Comparison of ENCODE assay signal across 1 cellular context in the genomic region with DNA sequence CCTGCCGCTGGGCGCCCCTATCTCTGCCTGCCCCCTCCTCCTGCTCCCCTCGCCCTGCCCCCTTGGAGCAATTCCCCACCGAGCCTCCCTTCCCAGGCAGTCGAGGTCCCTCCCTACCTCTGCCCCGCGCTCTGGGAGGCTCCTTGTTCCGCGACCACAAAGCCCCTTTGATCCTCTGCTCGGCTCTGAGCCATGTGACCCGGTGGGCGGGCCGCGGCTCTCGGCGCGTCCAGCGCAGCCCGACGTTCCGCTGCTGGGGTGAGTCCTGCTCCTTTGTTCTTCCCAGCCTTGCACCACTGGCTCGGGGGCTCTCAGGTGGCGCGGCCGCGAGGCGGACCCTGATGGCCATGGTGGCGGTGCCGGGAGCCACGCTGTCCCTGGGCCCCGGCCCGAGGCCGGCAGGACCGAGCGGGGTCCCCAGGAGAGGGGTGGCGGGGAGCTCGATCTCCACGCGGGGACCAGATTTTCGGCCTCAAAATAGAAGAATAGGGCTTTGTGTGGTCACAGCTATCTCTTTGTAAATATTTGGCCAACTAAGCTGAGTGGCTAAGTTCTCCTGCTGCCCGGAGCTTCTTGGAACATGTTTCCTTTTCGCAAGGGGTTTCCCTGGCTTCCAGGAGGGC.
TF ChIP-seq lines count a peak whose summit lies in the region.

No MANE protein-coding gene starts in this region.

TF ChIP-seq in HepG2, 621 proteins besides CTCF, POLR2A, EP300 and RAD21 (continued from another document and continues in another):
- TF ChIP-seq, protein P1, sequence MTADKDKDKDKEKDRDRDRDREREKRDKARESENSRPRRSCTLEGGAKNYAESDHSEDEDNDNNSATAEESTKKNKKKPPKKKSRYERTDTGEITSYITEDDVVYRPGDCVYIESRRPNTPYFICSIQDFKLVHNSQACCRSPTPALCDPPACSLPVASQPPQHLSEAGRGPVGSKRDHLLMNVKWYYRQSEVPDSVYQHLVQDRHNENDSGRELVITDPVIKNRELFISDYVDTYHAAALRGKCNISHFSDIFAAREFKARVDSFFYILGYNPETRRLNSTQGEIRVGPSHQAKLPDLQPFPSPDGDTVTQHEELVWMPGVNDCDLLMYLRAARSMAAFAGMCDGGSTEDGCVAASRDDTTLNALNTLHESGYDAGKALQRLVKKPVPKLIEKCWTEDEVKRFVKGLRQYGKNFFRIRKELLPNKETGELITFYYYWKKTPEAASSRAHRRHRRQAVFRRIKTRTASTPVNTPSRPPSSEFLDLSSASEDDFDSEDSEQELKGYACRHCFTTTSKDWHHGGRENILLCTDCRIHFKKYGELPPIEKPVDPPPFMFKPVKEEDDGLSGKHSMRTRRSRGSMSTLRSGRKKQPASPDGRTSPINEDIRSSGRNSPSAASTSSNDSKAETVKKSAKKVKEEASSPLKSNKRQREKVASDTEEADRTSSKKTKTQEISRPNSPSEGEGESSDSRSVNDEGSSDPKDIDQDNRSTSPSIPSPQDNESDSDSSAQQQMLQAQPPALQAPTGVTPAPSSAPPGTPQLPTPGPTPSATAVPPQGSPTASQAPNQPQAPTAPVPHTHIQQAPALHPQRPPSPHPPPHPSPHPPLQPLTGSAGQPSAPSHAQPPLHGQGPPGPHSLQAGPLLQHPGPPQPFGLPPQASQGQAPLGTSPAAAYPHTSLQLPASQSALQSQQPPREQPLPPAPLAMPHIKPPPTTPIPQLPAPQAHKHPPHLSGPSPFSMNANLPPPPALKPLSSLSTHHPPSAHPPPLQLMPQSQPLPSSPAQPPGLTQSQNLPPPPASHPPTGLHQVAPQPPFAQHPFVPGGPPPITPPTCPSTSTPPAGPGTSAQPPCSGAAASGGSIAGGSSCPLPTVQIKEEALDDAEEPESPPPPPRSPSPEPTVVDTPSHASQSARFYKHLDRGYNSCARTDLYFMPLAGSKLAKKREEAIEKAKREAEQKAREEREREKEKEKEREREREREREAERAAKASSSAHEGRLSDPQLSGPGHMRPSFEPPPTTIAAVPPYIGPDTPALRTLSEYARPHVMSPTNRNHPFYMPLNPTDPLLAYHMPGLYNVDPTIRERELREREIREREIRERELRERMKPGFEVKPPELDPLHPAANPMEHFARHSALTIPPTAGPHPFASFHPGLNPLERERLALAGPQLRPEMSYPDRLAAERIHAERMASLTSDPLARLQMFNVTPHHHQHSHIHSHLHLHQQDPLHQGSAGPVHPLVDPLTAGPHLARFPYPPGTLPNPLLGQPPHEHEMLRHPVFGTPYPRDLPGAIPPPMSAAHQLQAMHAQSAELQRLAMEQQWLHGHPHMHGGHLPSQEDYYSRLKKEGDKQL (CRISPR knock-in tag; IDR thresholded peaks at IDR 0.05; ENCODE audit: low read depth): no peak
- TF ChIP-seq, protein P2, sequence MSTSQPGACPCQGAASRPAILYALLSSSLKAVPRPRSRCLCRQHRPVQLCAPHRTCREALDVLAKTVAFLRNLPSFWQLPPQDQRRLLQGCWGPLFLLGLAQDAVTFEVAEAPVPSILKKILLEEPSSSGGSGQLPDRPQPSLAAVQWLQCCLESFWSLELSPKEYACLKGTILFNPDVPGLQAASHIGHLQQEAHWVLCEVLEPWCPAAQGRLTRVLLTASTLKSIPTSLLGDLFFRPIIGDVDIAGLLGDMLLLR (CRISPR knock-in tag; IDR thresholded peaks at IDR 0.05): peak; percentile 81; the same call in 1 of the 2 replicates
- TF ChIP-seq MZF1 (CRISPR knock-in tag; IDR thresholded peaks at IDR 0.05; ENCODE audit: borderline replicate concordance): peak; percentile 93; the same call in 1 of the 2 replicates
- peak; percentile 89 for TF ChIP-seq ZNF350 (CRISPR knock-in tag; IDR thresholded peaks at IDR 0.05; ENCODE audit: borderline replicate concordance, low read depth)
- peak; percentile 82 for TF ChIP-seq TARDBP (CRISPR knock-in tag; IDR thresholded peaks at IDR 0.05)
- peak; percentile 65; the same call in 1 of the 2 replicates for TF ChIP-seq THYN1 (CRISPR knock-in tag; IDR thresholded peaks at IDR 0.05; ENCODE audit: borderline replicate concordance, low read depth)
- no peak for TF ChIP-seq PAWR (CRISPR knock-in tag; IDR thresholded peaks at IDR 0.05; ENCODE audit: borderline replicate concordance)
- TF ChIP-seq, protein P3, sequence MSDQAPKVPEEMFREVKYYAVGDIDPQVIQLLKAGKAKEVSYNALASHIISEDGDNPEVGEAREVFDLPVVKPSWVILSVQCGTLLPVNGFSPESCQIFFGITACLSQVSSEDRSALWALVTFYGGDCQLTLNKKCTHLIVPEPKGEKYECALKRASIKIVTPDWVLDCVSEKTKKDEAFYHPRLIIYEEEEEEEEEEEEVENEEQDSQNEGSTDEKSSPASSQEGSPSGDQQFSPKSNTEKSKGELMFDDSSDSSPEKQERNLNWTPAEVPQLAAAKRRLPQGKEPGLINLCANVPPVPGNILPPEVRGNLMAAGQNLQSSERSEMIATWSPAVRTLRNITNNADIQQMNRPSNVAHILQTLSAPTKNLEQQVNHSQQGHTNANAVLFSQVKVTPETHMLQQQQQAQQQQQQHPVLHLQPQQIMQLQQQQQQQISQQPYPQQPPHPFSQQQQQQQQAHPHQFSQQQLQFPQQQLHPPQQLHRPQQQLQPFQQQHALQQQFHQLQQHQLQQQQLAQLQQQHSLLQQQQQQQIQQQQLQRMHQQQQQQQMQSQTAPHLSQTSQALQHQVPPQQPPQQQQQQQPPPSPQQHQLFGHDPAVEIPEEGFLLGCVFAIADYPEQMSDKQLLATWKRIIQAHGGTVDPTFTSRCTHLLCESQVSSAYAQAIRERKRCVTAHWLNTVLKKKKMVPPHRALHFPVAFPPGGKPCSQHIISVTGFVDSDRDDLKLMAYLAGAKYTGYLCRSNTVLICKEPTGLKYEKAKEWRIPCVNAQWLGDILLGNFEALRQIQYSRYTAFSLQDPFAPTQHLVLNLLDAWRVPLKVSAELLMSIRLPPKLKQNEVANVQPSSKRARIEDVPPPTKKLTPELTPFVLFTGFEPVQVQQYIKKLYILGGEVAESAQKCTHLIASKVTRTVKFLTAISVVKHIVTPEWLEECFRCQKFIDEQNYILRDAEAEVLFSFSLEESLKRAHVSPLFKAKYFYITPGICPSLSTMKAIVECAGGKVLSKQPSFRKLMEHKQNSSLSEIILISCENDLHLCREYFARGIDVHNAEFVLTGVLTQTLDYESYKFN (CRISPR knock-in tag; conservative IDR thresholded peaks at IDR 0.05): peak; percentile 88
- no peak for TF ChIP-seq EZH2 (conservative IDR thresholded peaks at IDR 0.05; ENCODE audit: low read depth, low read length)
- TF ChIP-seq ELF1 (CRISPR knock-in tag; IDR thresholded peaks at IDR 0.05): peak; percentile 68; the same call in 1 of the 2 replicates
- TF ChIP-seq DNMT1 (CRISPR knock-in tag; IDR thresholded peaks at IDR 0.05): no peak
- TF ChIP-seq PLRG1 (conservative IDR thresholded peaks at IDR 0.05): no peak
- TF ChIP-seq, protein P4, sequence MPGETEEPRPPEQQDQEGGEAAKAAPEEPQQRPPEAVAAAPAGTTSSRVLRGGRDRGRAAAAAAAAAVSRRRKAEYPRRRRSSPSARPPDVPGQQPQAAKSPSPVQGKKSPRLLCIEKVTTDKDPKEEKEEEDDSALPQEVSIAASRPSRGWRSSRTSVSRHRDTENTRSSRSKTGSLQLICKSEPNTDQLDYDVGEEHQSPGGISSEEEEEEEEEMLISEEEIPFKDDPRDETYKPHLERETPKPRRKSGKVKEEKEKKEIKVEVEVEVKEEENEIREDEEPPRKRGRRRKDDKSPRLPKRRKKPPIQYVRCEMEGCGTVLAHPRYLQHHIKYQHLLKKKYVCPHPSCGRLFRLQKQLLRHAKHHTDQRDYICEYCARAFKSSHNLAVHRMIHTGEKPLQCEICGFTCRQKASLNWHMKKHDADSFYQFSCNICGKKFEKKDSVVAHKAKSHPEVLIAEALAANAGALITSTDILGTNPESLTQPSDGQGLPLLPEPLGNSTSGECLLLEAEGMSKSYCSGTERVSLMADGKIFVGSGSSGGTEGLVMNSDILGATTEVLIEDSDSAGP (CRISPR knock-in tag; IDR thresholded peaks at IDR 0.05; ENCODE audit: borderline replicate concordance): peak; percentile 90
- TF ChIP-seq, protein P5, sequence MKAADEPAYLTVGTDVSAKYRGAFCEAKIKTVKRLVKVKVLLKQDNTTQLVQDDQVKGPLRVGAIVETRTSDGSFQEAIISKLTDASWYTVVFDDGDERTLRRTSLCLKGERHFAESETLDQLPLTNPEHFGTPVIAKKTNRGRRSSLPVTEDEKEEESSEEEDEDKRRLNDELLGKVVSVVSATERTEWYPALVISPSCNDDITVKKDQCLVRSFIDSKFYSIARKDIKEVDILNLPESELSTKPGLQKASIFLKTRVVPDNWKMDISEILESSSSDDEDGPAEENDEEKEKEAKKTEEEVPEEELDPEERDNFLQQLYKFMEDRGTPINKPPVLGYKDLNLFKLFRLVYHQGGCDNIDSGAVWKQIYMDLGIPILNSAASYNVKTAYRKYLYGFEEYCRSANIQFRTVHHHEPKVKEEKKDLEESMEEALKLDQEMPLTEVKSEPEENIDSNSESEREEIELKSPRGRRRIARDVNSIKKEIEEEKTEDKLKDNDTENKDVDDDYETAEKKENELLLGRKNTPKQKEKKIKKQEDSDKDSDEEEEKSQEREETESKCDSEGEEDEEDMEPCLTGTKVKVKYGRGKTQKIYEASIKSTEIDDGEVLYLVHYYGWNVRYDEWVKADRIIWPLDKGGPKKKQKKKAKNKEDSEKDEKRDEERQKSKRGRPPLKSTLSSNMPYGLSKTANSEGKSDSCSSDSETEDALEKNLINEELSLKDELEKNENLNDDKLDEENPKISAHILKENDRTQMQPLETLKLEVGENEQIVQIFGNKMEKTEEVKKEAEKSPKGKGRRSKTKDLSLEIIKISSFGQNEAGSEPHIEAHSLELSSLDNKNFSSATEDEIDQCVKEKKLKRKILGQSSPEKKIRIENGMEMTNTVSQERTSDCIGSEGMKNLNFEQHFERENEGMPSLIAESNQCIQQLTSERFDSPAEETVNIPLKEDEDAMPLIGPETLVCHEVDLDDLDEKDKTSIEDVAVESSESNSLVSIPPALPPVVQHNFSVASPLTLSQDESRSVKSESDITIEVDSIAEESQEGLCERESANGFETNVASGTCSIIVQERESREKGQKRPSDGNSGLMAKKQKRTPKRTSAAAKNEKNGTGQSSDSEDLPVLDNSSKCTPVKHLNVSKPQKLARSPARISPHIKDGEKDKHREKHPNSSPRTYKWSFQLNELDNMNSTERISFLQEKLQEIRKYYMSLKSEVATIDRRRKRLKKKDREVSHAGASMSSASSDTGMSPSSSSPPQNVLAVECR (CRISPR knock-in tag; IDR thresholded peaks at IDR 0.05; ENCODE audit: borderline replicate concordance): peak; percentile 85; the same call in 1 of the 2 replicates
- peak; percentile 96 for TF ChIP-seq ZSCAN31 (CRISPR knock-in tag; IDR thresholded peaks at IDR 0.05; ENCODE audit: low read depth)
- TF ChIP-seq ESRRA (CRISPR knock-in tag; IDR thresholded peaks at IDR 0.05; ENCODE audit: low read depth): peak; percentile 46; the same call in 1 of the 2 replicates
- TF ChIP-seq ZFYVE20 (CRISPR knock-in tag; IDR thresholded peaks at IDR 0.05; ENCODE audit: borderline replicate concordance, low read depth): 0 out of 2 replicates have a peak, but pooled peaks have one; percentile 4
- TF ChIP-seq ZNF430 (CRISPR knock-in tag; IDR thresholded peaks at IDR 0.05): peak; percentile 86
- TF ChIP-seq KLF12 (CRISPR knock-in tag; IDR thresholded peaks at IDR 0.05; ENCODE audit: borderline replicate concordance): peak; percentile 4; the same call in 1 of the 2 replicates
- TF ChIP-seq ZNF329 (CRISPR knock-in tag; IDR thresholded peaks at IDR 0.05; ENCODE audit: low read depth): no peak
- TF ChIP-seq, protein P6, sequence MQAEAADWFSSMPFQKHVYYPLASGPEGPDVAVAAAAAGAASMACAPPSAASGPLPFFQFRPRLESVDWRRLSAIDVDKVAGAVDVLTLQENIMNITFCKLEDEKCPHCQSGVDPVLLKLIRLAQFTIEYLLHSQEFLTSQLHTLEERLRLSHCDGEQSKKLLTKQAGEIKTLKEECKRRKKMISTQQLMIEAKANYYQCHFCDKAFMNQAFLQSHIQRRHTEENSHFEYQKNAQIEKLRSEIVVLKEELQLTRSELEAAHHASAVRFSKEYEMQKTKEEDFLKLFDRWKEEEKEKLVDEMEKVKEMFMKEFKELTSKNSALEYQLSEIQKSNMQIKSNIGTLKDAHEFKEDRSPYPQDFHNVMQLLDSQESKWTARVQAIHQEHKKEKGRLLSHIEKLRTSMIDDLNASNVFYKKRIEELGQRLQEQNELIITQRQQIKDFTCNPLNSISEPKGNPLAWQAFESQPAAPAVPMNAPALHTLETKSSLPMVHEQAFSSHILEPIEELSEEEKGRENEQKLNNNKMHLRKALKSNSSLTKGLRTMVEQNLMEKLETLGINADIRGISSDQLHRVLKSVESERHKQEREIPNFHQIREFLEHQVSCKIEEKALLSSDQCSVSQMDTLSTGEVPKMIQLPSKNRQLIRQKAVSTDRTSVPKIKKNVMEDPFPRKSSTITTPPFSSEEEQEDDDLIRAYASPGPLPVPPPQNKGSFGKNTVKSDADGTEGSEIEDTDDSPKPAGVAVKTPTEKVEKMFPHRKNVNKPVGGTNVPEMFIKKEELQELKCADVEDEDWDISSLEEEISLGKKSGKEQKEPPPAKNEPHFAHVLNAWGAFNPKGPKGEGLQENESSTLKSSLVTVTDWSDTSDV (CRISPR knock-in tag; IDR thresholded peaks at IDR 0.05): peak; percentile 65; the same call in 1 of the 2 replicates
- TF ChIP-seq FIP1L1 (IDR thresholded peaks at IDR 0.05; ENCODE audit: borderline replicate concordance, insufficient read depth, low read depth, low read length): no peak
- TF ChIP-seq ZNF326 (CRISPR knock-in tag; IDR thresholded peaks at IDR 0.05; ENCODE audit: borderline replicate concordance): 0 out of 2 replicates have a peak, but pooled peaks have one; percentile 52
- TF ChIP-seq PHF8 (CRISPR knock-in tag; IDR thresholded peaks at IDR 0.05): peak; percentile 68
- TF ChIP-seq, protein P7, sequence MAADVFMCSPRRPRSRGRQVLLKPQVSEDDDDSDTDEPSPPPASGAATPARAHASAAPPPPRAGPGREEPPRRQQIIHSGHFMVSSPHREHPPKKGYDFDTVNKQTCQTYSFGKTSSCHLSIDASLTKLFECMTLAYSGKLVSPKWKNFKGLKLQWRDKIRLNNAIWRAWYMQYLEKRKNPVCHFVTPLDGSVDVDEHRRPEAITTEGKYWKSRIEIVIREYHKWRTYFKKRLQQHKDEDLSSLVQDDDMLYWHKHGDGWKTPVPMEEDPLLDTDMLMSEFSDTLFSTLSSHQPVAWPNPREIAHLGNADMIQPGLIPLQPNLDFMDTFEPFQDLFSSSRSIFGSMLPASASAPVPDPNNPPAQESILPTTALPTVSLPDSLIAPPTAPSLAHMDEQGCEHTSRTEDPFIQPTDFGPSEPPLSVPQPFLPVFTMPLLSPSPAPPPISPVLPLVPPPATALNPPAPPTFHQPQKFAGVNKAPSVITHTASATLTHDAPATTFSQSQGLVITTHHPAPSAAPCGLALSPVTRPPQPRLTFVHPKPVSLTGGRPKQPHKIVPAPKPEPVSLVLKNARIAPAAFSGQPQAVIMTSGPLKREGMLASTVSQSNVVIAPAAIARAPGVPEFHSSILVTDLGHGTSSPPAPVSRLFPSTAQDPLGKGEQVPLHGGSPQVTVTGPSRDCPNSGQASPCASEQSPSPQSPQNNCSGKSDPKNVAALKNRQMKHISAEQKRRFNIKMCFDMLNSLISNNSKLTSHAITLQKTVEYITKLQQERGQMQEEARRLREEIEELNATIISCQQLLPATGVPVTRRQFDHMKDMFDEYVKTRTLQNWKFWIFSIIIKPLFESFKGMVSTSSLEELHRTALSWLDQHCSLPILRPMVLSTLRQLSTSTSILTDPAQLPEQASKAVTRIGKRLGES (CRISPR knock-in tag; IDR thresholded peaks at IDR 0.05; ENCODE audit: borderline replicate concordance): 0 out of 2 replicates have a peak, but pooled peaks have one; percentile 57
- TF ChIP-seq ZNF615 (CRISPR knock-in tag; IDR thresholded peaks at IDR 0.05; ENCODE audit: borderline replicate concordance): peak; percentile 97
- peak; percentile 78; the same call in 1 of the 2 replicates for TF ChIP-seq NCOR1 (IDR thresholded peaks at IDR 0.05; ENCODE audit: borderline replicate concordance, low read length)
- peak; percentile 53; the same call in 1 of the 2 replicates for TF ChIP-seq HNF4G (IDR thresholded peaks at IDR 0.05; ENCODE audit: borderline replicate concordance, low read depth, low read length)
- TF ChIP-seq HNF4G (CRISPR knock-in tag; IDR thresholded peaks at IDR 0.05; ENCODE audit: borderline replicate concordance, low read depth): peak; percentile 49; the same call in 1 of the 2 replicates
- TF ChIP-seq MAF1 (CRISPR knock-in tag; IDR thresholded peaks at IDR 0.05; ENCODE audit: borderline replicate concordance): peak; percentile 79; the same call in 1 of the 2 replicates
